ENCODE assay signal across 27 cellular contexts in the genomic region with DNA sequence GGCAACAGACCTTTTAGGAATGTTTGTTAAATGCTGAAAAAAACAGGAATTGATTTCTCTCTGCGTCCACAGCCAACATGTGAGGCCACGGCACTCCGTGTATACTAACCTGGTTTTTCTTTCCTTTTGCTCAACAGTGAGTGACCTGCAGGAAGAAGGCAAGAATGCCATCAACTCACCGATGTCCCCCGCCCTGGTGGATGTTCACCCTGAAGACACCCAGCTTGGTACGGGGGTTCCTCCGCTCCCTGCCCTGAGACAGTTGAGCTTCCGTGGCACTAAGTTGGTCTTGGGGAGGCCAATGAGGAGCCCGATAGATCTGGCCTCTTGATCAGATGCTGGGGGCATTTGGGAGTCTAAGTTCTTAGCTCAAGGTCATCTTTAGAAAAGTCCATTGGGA.
A peak's percentile ranks its signal among the peaks of the same experiment; 100 is the strongest.
DNase-seq lines count a peak whose midpoint lies in the region; ATAC-seq, FAIRE-seq and TF ChIP-seq lines count a peak whose summit lies in the region.
"Had no signal": no experiment of that assay in that cellular context is flagged by ENCODE, and none has a peak within 500 bp of the region (broad histone marks: within the 10 kb centered on the region; RNA-seq: fewer than 3 reads in every experiment).

No MANE protein-coding gene starts in this region.

- H3K9ac ChIP-seq in kidney (ENCODE audit: low read length in 2 of 2): no peak overlapping the region
- H3K9ac ChIP-seq: BLaER1 treated with 17β-estradiol and CSF1 and Interleukin-3, amounts not matched to agents 10 nM and 100 nM had no signal

- H3K27me3 ChIP-seq in right atrium auricular region (no peaks in the 10 kb centered on the region), RWPE2 (ENCODE audit: insufficient read depth, poor library complexity, severe bottlenecking) (no peaks in the 10 kb centered on the region), spleen (replicated peaks in 1 of 7) (no peaks in the 10 kb centered on the region), brain microvascular endothelial cell (replicated peaks) (no peaks in the 10 kb centered on the region)
- H3K27me3 ChIP-seq: BLaER1 treated with 17β-estradiol and CSF1 and Interleukin-3, amounts not matched to agents 10 nM and 100 nM had no signal

- FAIRE-seq in kidney (lab: Jason Lieb, UNC): no peak
- FAIRE-seq: A549, D721Med, GM12878, GM12892, GM18507 had no signal

- in situ Hi-C loops in brain microvascular endothelial cell (cut with HindIII; ENCODE audit: low pct_ligation_motif_present, low sequenced_read_pairs): loop anchor here (25.0 kb wide), 1 partner anchor 106 kb away; no protein-coding TSS in a partner anchor

- no peak for TF ChIP-seq POLR2A in spleen (IDR thresholded peaks at IDR 0.05)

- no peaks in the 10 kb centered on the region for H3K9me3 ChIP-seq in right atrium auricular region
- no peaks in the 10 kb centered on the region for H3K9me3 ChIP-seq in RWPE2 (ENCODE audit: severe bottlenecking)
- H3K9me3 ChIP-seq in kidney (ENCODE audit: control insufficient read depth in 1 of 2, low read length in 2 of 2): no peaks in the 10 kb centered on the region
- no peaks in the 10 kb centered on the region for H3K9me3 ChIP-seq in spleen
- H3K9me3 ChIP-seq: A549; BLaER1 treated with 17β-estradiol and CSF1 and Interleukin-3, amounts not matched to agents 10 nM and 100 nM; Caco-2 had no signal

- ATAC-seq in Right ventricle myocardium inferior (no peak), RWPE2 (ENCODE audit: low read depth) (no peak)
- ATAC-seq: A549; CD8-positive, alpha-beta T cell; GM12878 had no signal

- peaks cover 29% of the 10 kb centered on the region for H3K36me3 ChIP-seq in right atrium auricular region
- no peaks in the 10 kb centered on the region for H3K36me3 ChIP-seq in RWPE2 (ENCODE audit: low read depth)
- H3K36me3 ChIP-seq in kidney (ENCODE audit: control insufficient read depth in 1 of 2, insufficient read depth in 2 of 2, low read length in 2 of 2): no peaks in the 10 kb centered on the region
- H3K36me3 ChIP-seq in spleen: peaks cover 0 to 81% (median 28%) of the 10 kb centered on the region in 6 donors
- peaks cover 2% of the 10 kb centered on the region for H3K36me3 ChIP-seq in brain microvascular endothelial cell (replicated peaks)

- intact Hi-C loops in Right ventricle myocardium inferior (cut with DNase I) (no loop called here), kidney (cut with DNase I) (no loop called here), spleen (cut with DNase I; ENCODE audit: low total_unique reads) (no loop called here)

- peaks cover 0 to 14% of the 10 kb centered on the region in 2 donors for H3K4me1 ChIP-seq in right atrium auricular region
- peaks cover 7% of the 10 kb centered on the region for H3K4me1 ChIP-seq in RWPE2 (ENCODE audit: insufficient read depth, poor library complexity, severe bottlenecking)
- no peaks in the 10 kb centered on the region for H3K4me1 ChIP-seq in kidney (ENCODE audit: control insufficient read depth in 1 of 2, insufficient read depth in 1 of 2, low read depth in 1 of 2, low read length in 2 of 2)
- peaks cover 0 to 12% (median 0%) of the 10 kb centered on the region in 6 donors for H3K4me1 ChIP-seq in spleen
- H3K4me1 ChIP-seq: Caco-2 had no signal

- DNase-seq in Right ventricle myocardium inferior (ENCODE audit: missing footprints) (peak; percentile 9), right atrium auricular region (ENCODE audit: low spot score) (no peak), RWPE2 (ENCODE audit: low spot score) (peak; percentile 45), kidney (peak; percentile 49), spleen (peak; percentile 16), DMS 273 treated with DMSO at 0.1 percent for 48 hours (lab: John Stamatoyannopoulos, UW) (no peak), brain microvascular endothelial cell (no peak)
- no peak for DNase-seq in activated CD8-positive, alpha-beta memory T cell treated with anti-CD3 and anti-CD28 coated beads, Interleukin-2, amount 50 U/mL, for 4 hours
- DNase-seq: AML-193; Caco-2; Calu3; CD4-positive, alpha-beta T cell; CD8-positive, alpha-beta T cell; DMS153; DMS53; DMS79; DND-41; EL; GDM1 had no signal

- TF ChIP-seq CTCF in right atrium auricular region (IDR thresholded peaks at IDR 0.05) (no peak), RWPE2 (IDR thresholded peaks at IDR 0.05; ENCODE audit: poor library complexity, severe bottlenecking) (no peak), kidney (IDR thresholded peaks at IDR 0.05; ENCODE audit: borderline replicate concordance, extremely low read depth, insufficient read depth) (no peak), spleen (IDR thresholded peaks at IDR 0.05 in 8 of 11, conservative IDR thresholded peaks at IDR 0.05 in 3 of 11) (no peak), brain microvascular endothelial cell (IDR thresholded peaks at IDR 0.05; ENCODE audit: low read depth, low read length, missing control alignments) (no peak)

- H3K27ac ChIP-seq in right atrium auricular region (no peak overlapping the region), RWPE2 (ENCODE audit: poor library complexity, severe bottlenecking) (no peak overlapping the region), kidney (ENCODE audit: low read depth in 2 of 2, low read length in 2 of 2) (no peak overlapping the region), spleen (no peak overlapping the region), brain microvascular endothelial cell (no peak overlapping the region)
- H3K27ac ChIP-seq: 22Rv1; A549; BLaER1 treated with 17β-estradiol and CSF1 and Interleukin-3, amounts not matched to agents 10 nM and 100 nM; C4-2B had no signal

- no peak overlapping the region for H3K4me3 ChIP-seq in right atrium auricular region
- no peak overlapping the region for H3K4me3 ChIP-seq in RWPE2 (ENCODE audit: severe bottlenecking)
- no peak overlapping the region for H3K4me3 ChIP-seq in kidney (ENCODE audit: low read length in 2 of 2)
- no peak overlapping the region for H3K4me3 ChIP-seq in spleen
- no peak overlapping the region for H3K4me3 ChIP-seq in brain microvascular endothelial cell (ENCODE audit: low read depth, low read length)
- H3K4me3 ChIP-seq: A549; BLaER1 treated with 17β-estradiol and CSF1 and Interleukin-3, amounts not matched to agents 10 nM and 100 nM; GM12878 had no signal

- WGBS in spleen, 5 donors: 89 to 99% (median 96%) methylated on average over 9 of the region's 9 CpGs

Comparison
In these comparisons a context has a peak if more than half of its experiments do, and no peak if none do; other contexts are left out.
1. DNase-seq: peak in Right ventricle myocardium inferior (single experiment), RWPE2 (single experiment), kidney (single experiment) and spleen (single experiment); none in right atrium auricular region (single experiment), DMS 273 treated with DMSO at 0.1 percent for 48 hours (single experiment), activated CD8-positive, alpha-beta memory T cell treated with anti-CD3 and anti-CD28 coated beads, Interleukin-2, amount 50 U/mL, for 4 hours (single experiment) and brain microvascular endothelial cell (single experiment).